In the genomic region with DNA sequence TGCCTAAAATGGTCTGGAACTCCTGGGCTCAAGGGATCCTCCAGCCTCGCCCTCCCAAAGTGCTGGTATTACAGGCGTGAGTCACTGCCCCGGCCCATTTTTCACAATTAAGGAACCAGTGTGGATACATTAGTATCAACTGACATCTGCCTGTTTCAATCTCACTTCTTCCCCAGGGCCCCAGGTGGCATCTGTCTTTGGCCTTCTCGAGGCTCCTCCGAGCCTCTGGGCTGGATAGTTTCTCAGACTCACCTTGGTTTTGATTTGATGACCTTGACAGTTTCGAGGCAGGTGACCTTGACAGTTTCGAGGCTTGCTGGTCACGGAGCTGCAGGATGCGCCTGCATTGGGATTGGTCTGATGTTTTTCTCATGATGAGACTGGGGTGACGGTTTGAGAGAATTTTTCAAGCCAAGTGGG, we compare ENCODE assay signal across 8 cellular contexts.
A peak's percentile ranks its signal among the peaks of the same experiment; 100 is the strongest.
DNase-seq lines count a peak whose midpoint lies in the region; ATAC-seq and TF ChIP-seq lines count a peak whose summit lies in the region.

No MANE protein-coding gene starts in this region.

- H2AFZ ChIP-seq in SU-DHL-6 (ENCODE audit: low read depth, low read length, severe bottlenecking): no peak overlapping the region

- ATAC-seq in GM18502 (IDR thresholded peaks at IDR 0.05; ENCODE audit: poor library complexity, unreplicated experiment) (peak; percentile 26), HG02981 (IDR thresholded peaks at IDR 0.05; ENCODE audit: unreplicated experiment) (peak; percentile 18)

- H3F3A ChIP-seq in SU-DHL-6 (ENCODE audit: insufficient read depth): peaks cover 3% of the 10 kb centered on the region; the same call in 1 of the 2 replicates

- H3K27me3 ChIP-seq in SU-DHL-6 (ENCODE audit: low read length) (no peaks in the 10 kb centered on the region), muscle layer of duodenum (ENCODE audit: low read depth, low read length) (peaks cover 3% of the 10 kb centered on the region), WERI-Rb-1 (ENCODE audit: insufficient read depth, low read depth, severe bottlenecking) (no peaks in the 10 kb centered on the region)

- H4K20me1 ChIP-seq in SU-DHL-6 (ENCODE audit: low read depth, low read length): 0 out of 2 replicates have a peak, but pooled peaks cover 3% of the 10 kb centered on the region

- H3K4me2 ChIP-seq in SU-DHL-6 (ENCODE audit: low read depth, low read length, poor library complexity, severe bottlenecking): peak overlapping the region; percentile 51

- peaks cover 14 to 28% of the 10 kb centered on the region in 2 donors for H3K4me1 ChIP-seq in muscle layer of duodenum (ENCODE audit: control insufficient read depth in 1 of 2, insufficient read depth in 2 of 2, low read length in 2 of 2)

- no peaks in the 10 kb centered on the region for H3K79me2 ChIP-seq in SU-DHL-6 (ENCODE audit: insufficient read depth, low read length)

- H3K9me2 ChIP-seq in SU-DHL-6 (replicated peaks; ENCODE audit: insufficient read depth, low read length): no peaks in the 10 kb centered on the region

- no peaks in the 10 kb centered on the region for H3K9me3 ChIP-seq in SU-DHL-6 (ENCODE audit: insufficient read depth, low read length)
- no peaks in the 10 kb centered on the region for H3K9me3 ChIP-seq in muscle layer of duodenum (ENCODE audit: control insufficient read depth in 1 of 2, low read length in 2 of 2)
- H3K9me3 ChIP-seq in WERI-Rb-1 (ENCODE audit: severe bottlenecking): no peaks in the 10 kb centered on the region

- no peak for TF ChIP-seq CTCF in SU-DHL-6 (IDR thresholded peaks at IDR 0.05; ENCODE audit: insufficient read depth, low read length, poor library complexity, severe bottlenecking)
- no peak for TF ChIP-seq CTCF in WERI-Rb-1 (IDR thresholded peaks at IDR 0.05; ENCODE audit: low read depth, low read length)

- DNase-seq in WERI-Rb-1: no peak
- DNase-seq in OCI-M1 (lab: John Stamatoyannopoulos, UW): no peak
- DNase-seq in medulla oblongata (ENCODE audit: extremely low spot score): no peak
- DNase-seq in inferior parietal cortex (ENCODE audit: extremely low spot score): no peak

- no peak overlapping the region for H3K9ac ChIP-seq in SU-DHL-6 (ENCODE audit: low read length)

- H3K4me3 ChIP-seq in SU-DHL-6 (ENCODE audit: insufficient read depth, low read length, poor library complexity, severe bottlenecking) (no peak overlapping the region), muscle layer of duodenum (ENCODE audit: low read depth in 1 of 2, low read length in 2 of 2) (no peak overlapping the region), WERI-Rb-1 (ENCODE audit: low read depth, low read length) (no peak overlapping the region)

- no peak overlapping the region for H3K27ac ChIP-seq in SU-DHL-6 (ENCODE audit: low read depth, low read length)
- H3K27ac ChIP-seq in muscle layer of duodenum (ENCODE audit: low read length): peak overlapping the region; percentile 62
- H3K27ac ChIP-seq in WERI-Rb-1: no peak overlapping the region

- H3K36me3 ChIP-seq in SU-DHL-6 (ENCODE audit: low read length) (no peaks in the 10 kb centered on the region), muscle layer of duodenum (ENCODE audit: control insufficient read depth in 1 of 2, insufficient read depth in 2 of 2, low read length in 2 of 2) (no peaks in the 10 kb centered on the region), WERI-Rb-1 (no peaks in the 10 kb centered on the region)
